ENCODE assay signal across 10 cellular contexts in the genomic region with DNA sequence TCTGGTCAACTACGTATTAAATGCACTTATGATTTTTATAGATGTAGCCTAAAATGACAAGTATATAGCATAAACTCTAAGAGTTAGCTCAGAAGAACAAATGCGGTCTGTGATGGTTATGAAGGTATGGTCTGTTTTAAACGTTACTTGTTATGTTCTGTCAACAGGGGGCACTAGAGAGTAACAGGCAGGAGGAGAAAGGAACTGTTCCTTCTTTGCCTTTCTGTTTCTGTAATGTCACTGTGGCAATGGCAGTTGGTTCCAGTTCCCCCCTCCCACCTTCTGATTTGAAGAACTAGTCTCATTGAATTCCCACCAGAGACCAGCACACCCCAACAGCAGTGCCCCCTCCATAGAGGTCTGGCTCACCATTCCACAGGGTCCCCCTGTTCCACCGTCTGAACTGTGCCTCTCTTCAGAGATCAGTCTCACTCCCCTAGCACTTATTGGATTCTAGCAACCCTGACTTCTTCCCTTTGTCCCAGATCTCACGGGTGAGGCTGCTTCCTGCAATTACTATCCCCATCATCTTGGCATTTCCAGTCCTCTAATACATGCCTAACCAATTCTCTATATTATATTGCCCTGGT. TPM values are rescaled to one million over a fixed set of nuclear protein-coding genes. Genes with fewer than 3 reads are reported as not detected.
DNase-seq lines count a peak whose midpoint lies in the region; TF ChIP-seq lines count a peak whose summit lies in the region.
"Had no signal": no experiment of that assay in that cellular context is flagged by ENCODE, and none has a peak within 500 bp of the region (broad histone marks: within the 10 kb centered on the region; RNA-seq: fewer than 3 reads in every experiment).

No MANE protein-coding gene starts in this region.

- H3K27ac ChIP-seq in hepatocyte = peak overlapping the region; percentile 71

- H3K4me2 ChIP-seq in hepatocyte = no peak overlapping the region

- no peak overlapping the region for H3K27ac Mint-ChIP-seq in T-helper 2 cell treated with Interferon-gamma antibody and Interleukin-4, amounts not matched to agents 5 μg/mL and 100 μg/mL, for 36 hours
- H3K27ac Mint-ChIP-seq: natural killer cell had no signal

- H3K79me2 ChIP-seq in hepatocyte = no peaks in the 10 kb centered on the region

- 56% methylated on average over 5 of the region's 5 CpGs for WGBS in hepatocyte (ENCODE audit: low lambda C conversion rate, missing lambda C conversion rate)

- no peaks in the 10 kb centered on the region for H3K4me1 Mint-ChIP-seq in T-helper 2 cell treated with Interferon-gamma antibody and Interleukin-4, amounts not matched to agents 5 μg/mL and 100 μg/mL, for 36 hours (ENCODE audit: low read depth)
- H3K4me1 Mint-ChIP-seq: natural killer cell had no signal

- peak; percentile 32 for TF ChIP-seq CTCF in hepatocyte (IDR thresholded peaks at IDR 0.05; ENCODE audit: poor library complexity)

- H2AFZ ChIP-seq in hepatocyte = no peak overlapping the region

- H3K4me3 ChIP-seq in hepatocyte = no peak overlapping the region

- DNase-seq in Daoy (ENCODE audit: low read depth) (peak; percentile 42), HuH-7 (ENCODE audit: low spot score) (peak; percentile 8), SKM-1 (lab: John Stamatoyannopoulos, UW; ENCODE audit: unreplicated experiment) (peak; percentile 7), hepatocyte (ENCODE audit: low spot score) (peak; percentile 23), COLO668 (lab: John Stamatoyannopoulos, UW; ENCODE audit: unreplicated experiment) (no peak), nucleus accumbens (lab: John Stamatoyannopoulos, UW) (no peak), T-helper 9 cell (no peak)
- no peak for DNase-seq in T-helper 2 cell treated with Interferon-gamma antibody and Interleukin-4, amounts not matched to agents 5 μg/mL and 100 μg/mL, for 36 hours (ENCODE audit: low spot score)
- DNase-seq: natural killer cell; stimulated activated CD4-positive, alpha-beta T cell treated with anti-CD3 and anti-CD28 coated beads, Interleukin-15, amount 100 ng/mL, for 24 hours had no signal

- H3K9me2 ChIP-seq in hepatocyte (replicated peaks; ENCODE audit: insufficient read depth) = no peaks in the 10 kb centered on the region

- no peaks in the 10 kb centered on the region for H3K9me3 ChIP-seq in hepatocyte (ENCODE audit: low read depth)

- H4K20me1 ChIP-seq in hepatocyte (ENCODE audit: insufficient read depth, poor library complexity, severe bottlenecking) = no peaks in the 10 kb centered on the region

- H3K36me3 Mint-ChIP-seq in T-helper 2 cell treated with Interferon-gamma antibody and Interleukin-4, amounts not matched to agents 5 μg/mL and 100 μg/mL, for 36 hours (ENCODE audit: low read depth) = no peaks in the 10 kb centered on the region

- no peaks in the 10 kb centered on the region for H3K27me3 Mint-ChIP-seq in T-helper 2 cell treated with Interferon-gamma antibody and Interleukin-4, amounts not matched to agents 5 μg/mL and 100 μg/mL, for 36 hours (ENCODE audit: low read depth)

- peaks cover 8% of the 10 kb centered on the region for H3K4me1 ChIP-seq in hepatocyte (ENCODE audit: insufficient read depth)

- H3K9me3 Mint-ChIP-seq in T-helper 2 cell treated with Interferon-gamma antibody and Interleukin-4, amounts not matched to agents 5 μg/mL and 100 μg/mL, for 36 hours = no peaks in the 10 kb centered on the region

- H3K27me3 ChIP-seq in hepatocyte = no peaks in the 10 kb centered on the region

- no peaks in the 10 kb centered on the region for H3K36me3 ChIP-seq in hepatocyte (replicated peaks; ENCODE audit: insufficient read depth, low read depth)

- no peak overlapping the region for H3K4me3 Mint-ChIP-seq in T-helper 2 cell treated with Interferon-gamma antibody and Interleukin-4, amounts not matched to agents 5 μg/mL and 100 μg/mL, for 36 hours
- H3K4me3 Mint-ChIP-seq: natural killer cell had no signal

RNA-seq across cellular contexts. Expression of gene KRTAP24-1, which starts 14.0 kb away (rescaled TPM):
- not detected in 2 replicates for total RNA-seq in Daoy (2014; rRNA removed; shearing (Covaris generic))
- total RNA-seq in hepatocyte = not detected in 2 replicates
- not detected in 2 replicates for polyA plus RNA-seq in hepatocyte
- total RNA-seq: natural killer cell had no signal

RNA-seq across cellular contexts. Expression of gene KRTAP25-1, which starts 20.6 kb away (rescaled TPM):
- total RNA-seq in Daoy (2014; rRNA removed; shearing (Covaris generic)) = not detected in 2 replicates
- total RNA-seq in hepatocyte = not detected in 2 replicates
- not detected in 2 replicates for polyA plus RNA-seq in hepatocyte
- total RNA-seq: natural killer cell had no signal

RNA-seq across cellular contexts. Expression of gene KRTAP26-1, which starts 51.4 kb away (rescaled TPM):
- not detected in 2 replicates for total RNA-seq in Daoy (2014; rRNA removed; shearing (Covaris generic))
- not detected in 2 replicates for total RNA-seq in hepatocyte
- polyA plus RNA-seq in hepatocyte = not detected in 2 replicates
- total RNA-seq: natural killer cell had no signal

RNA-seq across cellular contexts. Expression of gene CLDN8, which starts 52.8 kb away (rescaled TPM):
- total RNA-seq in Daoy (2014; rRNA removed; shearing (Covaris generic)) = not detected in 2 replicates
- 0.67 and 0.84 TPM in 2 replicates for total RNA-seq in hepatocyte
- 0.44 and 0.64 TPM in 2 replicates for polyA plus RNA-seq in hepatocyte
- total RNA-seq: natural killer cell had no signal

Comparison
In these comparisons a context has a peak if more than half of its experiments do, and no peak if none do; other contexts are left out.
1. DNase-seq: peak in Daoy (single experiment), HuH-7 (single experiment), SKM-1 (single experiment) and hepatocyte (single experiment); none in T-helper 2 cell treated with Interferon-gamma antibody and Interleukin-4, amounts not matched to agents 5 μg/mL and 100 μg/mL, for 36 hours (single experiment), COLO668 (single experiment), nucleus accumbens (0 of 56) and T-helper 9 cell (single experiment).